9 cellular contexts compared by ENCODE assay signal in the genomic region with DNA sequence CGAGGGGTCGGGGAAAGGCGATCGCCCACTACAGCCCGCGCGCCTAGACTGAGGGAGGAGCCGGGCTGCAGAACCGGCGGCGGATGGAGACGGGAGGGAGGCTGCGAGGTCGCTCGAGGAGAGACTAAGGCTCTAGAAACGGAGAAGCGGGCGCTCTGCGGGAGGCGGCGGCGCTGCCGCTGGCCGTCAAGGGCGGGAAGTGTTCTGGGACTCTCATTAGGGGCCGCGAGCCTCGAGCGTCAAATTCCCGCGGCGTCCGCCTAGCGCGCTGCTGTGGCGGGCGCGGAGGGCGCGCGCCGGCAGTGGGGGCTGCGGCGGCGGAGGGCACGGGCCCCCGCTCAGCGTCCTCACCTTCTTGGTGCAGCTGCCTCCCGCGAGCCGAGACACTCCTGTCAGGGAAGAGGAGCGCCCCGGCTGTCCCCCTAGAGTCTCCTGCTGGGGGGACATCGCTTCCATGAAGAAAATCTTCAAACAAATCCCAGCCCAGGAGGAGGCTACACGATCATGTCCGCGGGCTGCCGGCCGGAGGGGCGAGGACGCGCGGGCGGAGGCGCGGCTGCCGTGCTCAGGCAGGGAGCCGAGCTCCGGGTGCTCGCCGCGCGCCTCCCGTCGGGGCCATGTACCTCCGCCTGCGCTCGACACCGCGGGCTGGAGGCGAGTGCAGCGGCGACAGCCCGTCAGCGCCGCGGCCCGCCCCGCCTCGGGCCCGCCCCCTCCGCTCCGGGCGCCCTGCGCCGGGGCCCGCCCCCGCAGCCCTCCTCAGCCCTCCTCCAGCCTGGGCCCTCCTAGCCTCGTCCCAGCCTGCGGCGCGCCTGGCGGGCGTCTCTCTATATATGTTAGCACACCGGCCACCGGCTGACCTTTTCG. TPM values are rescaled to one million over a fixed set of nuclear protein-coding genes. Genes with fewer than 3 reads are reported as not detected.
DNase-seq lines count a peak whose midpoint lies in the region; ATAC-seq and TF ChIP-seq lines count a peak whose summit lies in the region.
"Had no signal": no experiment of that assay in that cellular context is flagged by ENCODE, and none has a peak within 500 bp of the region (broad histone marks: within the 10 kb centered on the region; RNA-seq: fewer than 3 reads in every experiment).

A gene with protein sequence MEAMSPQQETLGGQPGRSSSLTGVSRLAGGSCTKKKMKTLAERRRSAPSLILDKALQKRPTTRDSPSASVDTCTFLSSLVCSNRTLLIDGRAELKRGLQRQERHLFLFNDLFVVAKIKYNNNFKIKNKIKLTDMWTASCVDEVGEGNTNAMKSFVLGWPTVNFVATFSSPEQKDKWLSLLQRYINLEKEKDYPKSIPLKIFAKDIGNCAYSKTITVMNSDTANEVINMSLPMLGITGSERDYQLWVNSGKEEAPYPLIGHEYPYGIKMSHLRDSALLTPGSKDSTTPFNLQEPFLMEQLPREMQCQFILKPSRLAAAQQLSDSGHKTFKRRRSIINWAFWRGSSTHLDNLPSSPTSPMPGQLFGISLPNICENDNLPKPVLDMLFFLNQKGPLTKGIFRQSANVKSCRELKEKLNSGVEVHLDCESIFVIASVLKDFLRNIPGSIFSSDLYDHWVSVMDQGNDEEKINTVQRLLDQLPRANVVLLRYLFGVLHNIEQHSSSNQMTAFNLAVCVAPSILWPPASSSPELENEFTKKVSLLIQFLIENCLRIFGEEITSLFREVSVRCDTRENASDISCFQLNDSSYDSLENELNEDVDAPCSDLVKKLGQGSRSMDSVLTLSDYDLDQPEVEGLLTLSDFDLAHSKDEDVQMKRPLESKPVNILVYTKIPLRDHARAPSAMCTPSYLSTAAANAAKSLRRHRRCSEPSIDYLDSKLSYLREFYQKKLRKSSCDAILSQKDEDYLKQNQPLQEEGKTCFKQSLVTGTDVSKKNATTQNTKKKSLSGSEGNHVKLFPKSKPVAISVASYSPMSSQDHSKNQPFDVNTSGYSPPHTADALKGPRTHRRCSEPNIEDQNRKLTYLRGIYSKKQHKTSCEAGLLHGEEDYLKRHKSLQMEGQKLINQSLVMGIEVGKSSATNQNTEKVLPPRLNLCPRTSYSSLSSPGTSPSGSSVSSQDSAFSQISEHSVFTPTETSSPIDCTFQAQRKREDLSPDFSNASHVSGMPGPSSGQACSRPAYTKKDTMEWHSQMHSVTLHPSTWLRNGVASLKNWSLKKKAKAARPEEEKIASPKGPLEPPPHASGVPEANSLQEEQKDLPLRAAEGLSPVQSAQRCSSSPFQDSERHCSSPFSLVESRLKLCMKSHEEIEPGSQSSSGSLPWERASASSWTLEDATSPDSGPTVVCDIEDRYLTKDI (minus strand): TSS at position 662 of the 867 bp plus-strand sequence. CDS start 206 bp downstream, at position 456.

- H3K36me3 Mint-ChIP-seq in nephron progenitor cell (ENCODE audit: low read depth) (no peaks in the 10 kb centered on the region), type B pancreatic cell (no peaks in the 10 kb centered on the region)

- 0% methylated on average over 3 of the region's 107 CpGs; no CpG with 5 or more reads in 1 of the 2 donors for WGBS in gastroesophageal sphincter (ENCODE audit: low coverage in 1 of 2), 2 donors

- H3K4me3 ChIP-seq in gastroesophageal sphincter, result peak within 1 kb of the TSS; percentile 80 to 93

- H3K4me1 ChIP-seq in gastroesophageal sphincter, result peaks cover 0 to 37% (median 0%) of the 10 kb centered on the region in 3 donors

- H3K4me1 Mint-ChIP-seq in nephron progenitor cell, result peaks cover 27% of the 10 kb centered on the region
- H3K4me1 Mint-ChIP-seq in type B pancreatic cell (ENCODE audit: unreplicated experiment), result peaks cover 13% of the 10 kb centered on the region

- no peak for TF ChIP-seq EP300 in gastroesophageal sphincter (IDR thresholded peaks at IDR 0.05)

- H3K36me3 ChIP-seq in gastroesophageal sphincter, result no peaks in the 10 kb centered on the region

- H3K9me3 Mint-ChIP-seq in nephron progenitor cell, result no peaks in the 10 kb centered on the region
- no peaks in the 10 kb centered on the region for H3K9me3 Mint-ChIP-seq in type B pancreatic cell

- no peak within 1 kb of the TSS for H3K27ac Mint-ChIP-seq in nephron progenitor cell
- no peak within 1 kb of the TSS for H3K27ac Mint-ChIP-seq in type B pancreatic cell

- peak; percentile 77 for ATAC-seq in GM19035 (IDR thresholded peaks at IDR 0.05; ENCODE audit: unreplicated experiment)
- ATAC-seq in HG03139 (IDR thresholded peaks at IDR 0.05; ENCODE audit: unreplicated experiment), result peak; percentile 86
- ATAC-seq in gastroesophageal sphincter, result peak; percentile 93
- ATAC-seq: HCT116 had no signal

- peak within 1 kb of the TSS; percentile 60 to 88 (median 85) for H3K27ac ChIP-seq in gastroesophageal sphincter

- H3K9me3 ChIP-seq in gastroesophageal sphincter, result no peaks in the 10 kb centered on the region

- H3K27me3 Mint-ChIP-seq in nephron progenitor cell (ENCODE audit: low read depth, poor library complexity) (peaks cover 67% of the 10 kb centered on the region), type B pancreatic cell (peaks cover 62% of the 10 kb centered on the region)

- TF ChIP-seq POLR2A in gastroesophageal sphincter (IDR thresholded peaks at IDR 0.05), result peak; percentile 32 to 40

- H3K4me3 Mint-ChIP-seq in nephron progenitor cell (peak within 1 kb of the TSS; percentile 80), type B pancreatic cell (peak within 1 kb of the TSS; percentile 85)

- TF ChIP-seq CTCF in gastroesophageal sphincter (IDR thresholded peaks at IDR 0.05), result peak in 1 of 4 experiments; percentile 31
- no peak for TF ChIP-seq CTCF in nephron progenitor cell (IDR thresholded peaks at IDR 0.05)
- peak; percentile 44 for TF ChIP-seq CTCF in type B pancreatic cell (conservative IDR thresholded peaks at IDR 0.05)

- DNase-seq in Ammon's horn (ENCODE audit: low spot score) (peak; percentile 63), NCI-H524 treated with DMSO at 0.1 percent for 48 hours (lab: John Stamatoyannopoulos, UW) (peak; percentile 9), nephron progenitor cell (peak; percentile 81), type B pancreatic cell (ENCODE audit: extremely low spot score, unreplicated experiment) (peak; percentile 75)
- peak; percentile 47 to 68 for DNase-seq in activated T-cell treated with anti-CD3 and anti-CD28 coated beads, Interleukin-2, amount 50 U/mL, for 48 hours

- no peaks in the 10 kb centered on the region for H3K27me3 ChIP-seq in gastroesophageal sphincter

RNA-seq across cellular contexts. Expression of the gene that starts here (rescaled TPM):
- total RNA-seq in gastroesophageal sphincter, result 10 to 100 TPM in 1 of 4 donors, 1 to 10 TPM in 3; 5.3 to 34.6 (median 7.0) TPM
- total RNA-seq in type B pancreatic cell (ENCODE audit: low replicate concordance), result 2.2 and 5.1 TPM in 2 replicates

Comparison
In these comparisons a context has a peak if more than half of its experiments do, and no peak if none do; other contexts are left out.
1. Peak in every context shown above with its lines: DNase-seq, ATAC-seq, H3K4me3 ChIP-seq and H3K27ac ChIP-seq.
2. DNase-seq: peak in every context shown above with its lines; median percentile 81 in nephron progenitor cell; 75 in type B pancreatic cell; 63 in Ammon's horn; 58 in activated T-cell treated with anti-CD3 and anti-CD28 coated beads, Interleukin-2, amount 50 U/mL, for 48 hours; 9 in NCI-H524 treated with DMSO at 0.1 percent for 48 hours.